Comparison of ENCODE assay signal across 1 cellular context in genomic region chr10:70115948-70116682, GRCh38.
TF ChIP-seq lines count a peak whose summit lies in the region.

No MANE protein-coding gene starts in this region.

TF ChIP-seq in HCT116, 20 proteins besides CTCF, POLR2A, EP300 and RAD21:
- TF ChIP-seq SRF (IDR thresholded peaks at IDR 0.05; ENCODE audit: low read depth) (no peak), CBX3 (IDR thresholded peaks at IDR 0.05; ENCODE audit: low read depth) (no peak), FOSL1 (IDR thresholded peaks at IDR 0.05; ENCODE audit: low read depth) (no peak), ATF3 (IDR thresholded peaks at IDR 0.05) (no peak), MAX (IDR thresholded peaks at IDR 0.05) (no peak), POLR2AphosphoS5 (IDR thresholded peaks at IDR 0.05; ENCODE audit: low read depth, low read length) (no peak), TCF7L2 (IDR thresholded peaks at IDR 0.05; ENCODE audit: borderline replicate concordance, extremely low read depth, insufficient read depth, insufficient read length) (no peak), JUND (IDR thresholded peaks at IDR 0.05) (no peak), EZH2phosphoT487 (IDR thresholded peaks at IDR 0.05; ENCODE audit: borderline replicate concordance) (no peak), EGR1 (IDR thresholded peaks at IDR 0.05; ENCODE audit: low read depth) (no peak), CEBPB (IDR thresholded peaks at IDR 0.05; ENCODE audit: low read depth) (no peak), ZNF274 (IDR thresholded peaks at IDR 0.05; ENCODE audit: low read depth, low read length) (no peak)
- TF ChIP-seq, protein P1, sequence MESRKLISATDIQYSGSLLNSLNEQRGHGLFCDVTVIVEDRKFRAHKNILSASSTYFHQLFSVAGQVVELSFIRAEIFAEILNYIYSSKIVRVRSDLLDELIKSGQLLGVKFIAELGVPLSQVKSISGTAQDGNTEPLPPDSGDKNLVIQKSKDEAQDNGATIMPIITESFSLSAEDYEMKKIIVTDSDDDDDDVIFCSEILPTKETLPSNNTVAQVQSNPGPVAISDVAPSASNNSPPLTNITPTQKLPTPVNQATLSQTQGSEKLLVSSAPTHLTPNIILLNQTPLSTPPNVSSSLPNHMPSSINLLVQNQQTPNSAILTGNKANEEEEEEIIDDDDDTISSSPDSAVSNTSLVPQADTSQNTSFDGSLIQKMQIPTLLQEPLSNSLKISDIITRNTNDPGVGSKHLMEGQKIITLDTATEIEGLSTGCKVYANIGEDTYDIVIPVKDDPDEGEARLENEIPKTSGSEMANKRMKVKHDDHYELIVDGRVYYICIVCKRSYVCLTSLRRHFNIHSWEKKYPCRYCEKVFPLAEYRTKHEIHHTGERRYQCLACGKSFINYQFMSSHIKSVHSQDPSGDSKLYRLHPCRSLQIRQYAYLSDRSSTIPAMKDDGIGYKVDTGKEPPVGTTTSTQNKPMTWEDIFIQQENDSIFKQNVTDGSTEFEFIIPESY (IDR thresholded peaks at IDR 0.05; ENCODE audit: extremely low read depth, insufficient replicate concordance, low read length) = no peak
- TF ChIP-seq, protein P2, sequence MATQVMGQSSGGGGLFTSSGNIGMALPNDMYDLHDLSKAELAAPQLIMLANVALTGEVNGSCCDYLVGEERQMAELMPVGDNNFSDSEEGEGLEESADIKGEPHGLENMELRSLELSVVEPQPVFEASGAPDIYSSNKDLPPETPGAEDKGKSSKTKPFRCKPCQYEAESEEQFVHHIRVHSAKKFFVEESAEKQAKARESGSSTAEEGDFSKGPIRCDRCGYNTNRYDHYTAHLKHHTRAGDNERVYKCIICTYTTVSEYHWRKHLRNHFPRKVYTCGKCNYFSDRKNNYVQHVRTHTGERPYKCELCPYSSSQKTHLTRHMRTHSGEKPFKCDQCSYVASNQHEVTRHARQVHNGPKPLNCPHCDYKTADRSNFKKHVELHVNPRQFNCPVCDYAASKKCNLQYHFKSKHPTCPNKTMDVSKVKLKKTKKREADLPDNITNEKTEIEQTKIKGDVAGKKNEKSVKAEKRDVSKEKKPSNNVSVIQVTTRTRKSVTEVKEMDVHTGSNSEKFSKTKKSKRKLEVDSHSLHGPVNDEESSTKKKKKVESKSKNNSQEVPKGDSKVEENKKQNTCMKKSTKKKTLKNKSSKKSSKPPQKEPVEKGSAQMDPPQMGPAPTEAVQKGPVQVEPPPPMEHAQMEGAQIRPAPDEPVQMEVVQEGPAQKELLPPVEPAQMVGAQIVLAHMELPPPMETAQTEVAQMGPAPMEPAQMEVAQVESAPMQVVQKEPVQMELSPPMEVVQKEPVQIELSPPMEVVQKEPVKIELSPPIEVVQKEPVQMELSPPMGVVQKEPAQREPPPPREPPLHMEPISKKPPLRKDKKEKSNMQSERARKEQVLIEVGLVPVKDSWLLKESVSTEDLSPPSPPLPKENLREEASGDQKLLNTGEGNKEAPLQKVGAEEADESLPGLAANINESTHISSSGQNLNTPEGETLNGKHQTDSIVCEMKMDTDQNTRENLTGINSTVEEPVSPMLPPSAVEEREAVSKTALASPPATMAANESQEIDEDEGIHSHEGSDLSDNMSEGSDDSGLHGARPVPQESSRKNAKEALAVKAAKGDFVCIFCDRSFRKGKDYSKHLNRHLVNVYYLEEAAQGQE (IDR thresholded peaks at IDR 0.05; ENCODE audit: low read depth) = no peak
TF ChIP-seq in HCT116: peak in this region for 0.
